Comparison of ENCODE assay signal across 8 cellular contexts in genomic region chr6:42564496-42564890, GRCh38. TPM values are rescaled to one million over a fixed set of nuclear protein-coding genes. Genes with fewer than 3 reads are reported as not detected.
DNase-seq lines count a peak whose midpoint lies in the region; ATAC-seq and TF ChIP-seq lines count a peak whose summit lies in the region.

No MANE protein-coding gene starts in this region.

- peak overlapping the region; percentile 92 for H3K27ac Mint-ChIP-seq in T-helper 2 cell treated with Interferon-gamma antibody and Interleukin-4, amounts not matched to agents 5 μg/mL and 100 μg/mL, for 36 hours
- peak overlapping the region; percentile 97 for H3K27ac Mint-ChIP-seq in glutamatergic neuron (ENCODE audit: unreplicated experiment)

- peaks cover 34% of the 10 kb centered on the region for H3K4me1 Mint-ChIP-seq in T-helper 2 cell treated with Interferon-gamma antibody and Interleukin-4, amounts not matched to agents 5 μg/mL and 100 μg/mL, for 36 hours (ENCODE audit: low read depth)
- peaks cover 5% of the 10 kb centered on the region for H3K4me1 Mint-ChIP-seq in glutamatergic neuron (ENCODE audit: low read depth, unreplicated experiment)

- H3K9ac ChIP-seq in skeletal muscle tissue (ENCODE audit: low read depth in 1 of 3, low read length in 3 of 3): peak overlapping the region; percentile 95 to 99 (median 98)

- peaks cover 3% of the 10 kb centered on the region for H3K27me3 Mint-ChIP-seq in T-helper 2 cell treated with Interferon-gamma antibody and Interleukin-4, amounts not matched to agents 5 μg/mL and 100 μg/mL, for 36 hours (ENCODE audit: low read depth)
- H3K27me3 Mint-ChIP-seq in glutamatergic neuron (ENCODE audit: unreplicated experiment): peaks cover 3% of the 10 kb centered on the region

- peak overlapping the region; percentile 96 for H3K4me3 ChIP-seq in GM06990 (replicated peaks; ENCODE audit: low read depth, low read length)
- H3K4me3 ChIP-seq in skeletal muscle tissue (ENCODE audit: low read length in 3 of 3): peak overlapping the region; percentile 98 to 99 (median 98)

- H3K36me3 ChIP-seq in GM06990 (ENCODE audit: control insufficient read depth, insufficient read depth, low read length) (no peaks in the 10 kb centered on the region), skeletal muscle tissue (ENCODE audit: control insufficient read depth in 3 of 3, insufficient read depth in 3 of 3, low read length in 3 of 3) (peaks cover 0 to 3% (median 2%) of the 10 kb centered on the region in 3 donors)

- H3K4me3 Mint-ChIP-seq in T-helper 2 cell treated with Interferon-gamma antibody and Interleukin-4, amounts not matched to agents 5 μg/mL and 100 μg/mL, for 36 hours: peak overlapping the region; percentile 96
- H3K4me3 Mint-ChIP-seq in glutamatergic neuron (ENCODE audit: unreplicated experiment): peak overlapping the region; percentile 85

- TF ChIP-seq CTCF in GM06990 (IDR thresholded peaks at IDR 0.05; ENCODE audit: insufficient read depth, low read length, poor library complexity, severe bottlenecking) (no peak), glutamatergic neuron (IDR thresholded peaks at IDR 0.05; ENCODE audit: partially characterized antibody, unreplicated experiment) (no peak)

- peaks cover 23% of the 10 kb centered on the region for H3K36me3 Mint-ChIP-seq in T-helper 2 cell treated with Interferon-gamma antibody and Interleukin-4, amounts not matched to agents 5 μg/mL and 100 μg/mL, for 36 hours (ENCODE audit: low read depth)
- H3K36me3 Mint-ChIP-seq in glutamatergic neuron (ENCODE audit: unreplicated experiment): no peaks in the 10 kb centered on the region

- H3K9me3 Mint-ChIP-seq in T-helper 2 cell treated with Interferon-gamma antibody and Interleukin-4, amounts not matched to agents 5 μg/mL and 100 μg/mL, for 36 hours: no peaks in the 10 kb centered on the region
- H3K9me3 Mint-ChIP-seq in glutamatergic neuron (ENCODE audit: unreplicated experiment): peaks cover 4% of the 10 kb centered on the region

- no peaks in the 10 kb centered on the region for H3K9me3 ChIP-seq in skeletal muscle tissue (ENCODE audit: control insufficient read depth in 3 of 3, low read length in 3 of 3)

- ATAC-seq in HG03066 (IDR thresholded peaks at IDR 0.05; ENCODE audit: low read depth, unreplicated experiment) (peak; percentile 20), HG02885 (IDR thresholded peaks at IDR 0.05; ENCODE audit: poor library complexity, unreplicated experiment) (no peak), HG02642 (IDR thresholded peaks at IDR 0.05; ENCODE audit: poor library complexity, unreplicated experiment) (no peak)

- H3K4me1 ChIP-seq in skeletal muscle tissue (ENCODE audit: control insufficient read depth in 3 of 3, insufficient read depth in 3 of 3, low read length in 3 of 3): peaks cover 3 to 13% (median 4%) of the 10 kb centered on the region in 3 donors

- DNase-seq in GM06990 (ENCODE audit: extremely low read depth, insufficient read length) (no peak), glutamatergic neuron (no peak), COR-L47 (lab: John Stamatoyannopoulos, UW) (no peak)
- DNase-seq in T-helper 2 cell treated with Interferon-gamma antibody and Interleukin-4, amounts not matched to agents 5 μg/mL and 100 μg/mL, for 36 hours (ENCODE audit: low spot score): no peak

- H3K27ac ChIP-seq in skeletal muscle tissue (ENCODE audit: low read depth, low read length): peak overlapping the region; percentile 98

- H3K27me3 ChIP-seq in GM06990 (replicated peaks; ENCODE audit: control insufficient read depth, insufficient read depth, low read length) (no peaks in the 10 kb centered on the region), skeletal muscle tissue (ENCODE audit: control insufficient read depth in 3 of 3, insufficient read depth in 3 of 3, low read length in 3 of 3) (no peaks in the 10 kb centered on the region)

RNA-seq across cellular contexts. Expression of gene UBR2, which starts 0.7 kb away (rescaled TPM):
- total RNA-seq in glutamatergic neuron (ENCODE audit: unreplicated experiment) (32.3 TPM), skeletal muscle tissue (24.0 TPM)
